Comparison of ENCODE assay signal across 8 cellular contexts in the genomic region with DNA sequence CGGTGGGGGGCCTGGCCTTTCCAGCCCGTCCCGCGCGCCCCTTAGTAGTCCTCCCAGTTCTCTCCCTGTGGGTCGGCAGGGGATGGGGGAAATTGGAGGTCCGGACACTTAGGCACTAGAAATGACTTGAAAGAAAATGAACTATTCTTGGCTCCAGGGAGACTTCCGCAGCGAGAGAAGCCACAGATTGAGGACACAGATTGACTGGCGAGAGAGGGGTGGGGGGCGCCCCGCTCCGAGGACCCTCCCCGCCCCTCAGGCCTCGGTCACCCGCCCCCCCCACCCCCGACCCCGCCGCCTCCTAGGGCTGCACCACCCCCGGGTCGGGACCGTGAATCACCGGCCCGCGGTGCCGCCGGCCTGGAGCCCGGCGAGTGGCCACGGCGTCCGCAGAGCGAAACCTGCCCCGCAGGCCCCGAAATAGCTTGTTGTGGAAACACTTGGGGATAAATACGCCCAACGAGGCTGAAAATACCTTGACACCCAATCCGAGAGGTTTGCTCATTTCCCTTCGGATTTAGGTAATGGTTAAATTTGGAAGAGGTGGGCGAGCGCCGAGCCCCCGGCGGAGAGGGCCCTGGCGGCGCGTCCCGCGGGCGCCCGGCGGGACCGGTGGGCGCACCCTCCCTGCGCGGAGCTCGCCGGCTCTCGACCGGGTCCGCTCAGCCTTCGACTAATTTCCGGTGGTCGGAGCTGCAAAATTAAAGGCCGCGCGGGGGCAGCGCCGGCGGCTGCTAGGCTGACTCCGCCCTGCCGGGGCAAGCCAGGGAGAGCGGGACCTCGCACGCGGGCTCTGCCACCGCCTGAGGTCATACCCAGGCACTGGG. TPM values are rescaled to one million over a fixed set of nuclear protein-coding genes. Genes with fewer than 3 reads are reported as not detected.
A peak's percentile ranks its signal among the peaks of the same experiment; 100 is the strongest.
DNase-seq lines count a peak whose midpoint lies in the region; TF ChIP-seq lines count a peak whose summit lies in the region.

Gene GFI1 (minus strand): TSS at position 675 of the 827 bp plus-strand sequence. CDS start 3,438 bp downstream, outside the sequence.

- no peak within 1 kb of the TSS for H3K9ac ChIP-seq in H9 (ENCODE audit: extremely low read depth, insufficient read length, low read length)

- no peak within 1 kb of the TSS for H3K27ac Mint-ChIP-seq in H9

- peaks cover 0 to 2% (median 0%) of the 10 kb centered on the region in 3 experiments; a peak in 1 of 7 replicates for H3K36me3 Mint-ChIP-seq in H9 (ENCODE audit: insufficient read depth in 1 of 3, low read depth in 3 of 3)

- no peak within 1 kb of the TSS for H2BK5ac ChIP-seq in H9 (ENCODE audit: insufficient read length, low read length)

- no peak within 1 kb of the TSS for H3K14ac ChIP-seq in H9 (ENCODE audit: insufficient read depth, low read length)

- peak within 1 kb of the TSS; percentile 68 to 86 for H3K4me3 Mint-ChIP-seq in H9

- no peak within 1 kb of the TSS for H3K56ac ChIP-seq in H9 (ENCODE audit: insufficient read length, low read depth, low read length)

- H4K20me1 ChIP-seq in H9 (ENCODE audit: control insufficient read depth, insufficient read depth, insufficient read length), result no peaks in the 10 kb centered on the region

- no peak within 1 kb of the TSS for H4K91ac ChIP-seq in H9 (ENCODE audit: insufficient read length, low read depth, low read length)

- no peak within 1 kb of the TSS for H3K27ac ChIP-seq in H9 (ENCODE audit: insufficient read length, low read depth, low read length)

- H3K27me3 ChIP-seq in H9 (ENCODE audit: insufficient read depth, low read length), result peaks cover 64% of the 10 kb centered on the region

- no peak within 1 kb of the TSS for H2BK15ac ChIP-seq in H9 (ENCODE audit: low read depth, low read length)

- H2BK20ac ChIP-seq in H9 (ENCODE audit: low read depth, low read length, poor library complexity, severe bottlenecking), result no peak within 1 kb of the TSS

- peaks cover 36% of the 10 kb centered on the region for H3K23me2 ChIP-seq in H9 (ENCODE audit: insufficient read length, low read depth, low read length, poor library complexity, severe bottlenecking)

- H4K8ac ChIP-seq in H9 (replicated peaks; ENCODE audit: insufficient read length, low read depth, low read length), result no peak within 1 kb of the TSS

- H3K9me3 ChIP-seq in H9 (ENCODE audit: control insufficient read depth, low read depth, low read length), result no peaks in the 10 kb centered on the region

- H2AFZ ChIP-seq in H9 (ENCODE audit: low read length), result no peak within 1 kb of the TSS

- no peak within 1 kb of the TSS for H4K5ac ChIP-seq in H9 (ENCODE audit: insufficient read length, low read depth, low read length)

- H3K27me3 Mint-ChIP-seq in H9 (ENCODE audit: low read depth), result peaks cover 86% of the 10 kb centered on the region

- no peaks in the 10 kb centered on the region for H3K4me1 ChIP-seq in H9 (ENCODE audit: insufficient read depth, low read length)

- peaks cover 0 to 4% of the 10 kb centered on the region in 2 experiments; a peak in 2 of 5 replicates for H3K9me3 Mint-ChIP-seq in H9

- peak within 1 kb of the TSS; percentile 74 for H3K4me2 ChIP-seq in H9 (ENCODE audit: insufficient read depth, insufficient read length, low read length)

- no peaks in the 10 kb centered on the region for H3K79me1 ChIP-seq in H9 (ENCODE audit: insufficient read depth, low read depth, low read length, poor library complexity, severe bottlenecking)

- H3K23ac ChIP-seq in H9 (ENCODE audit: insufficient read length, low read depth, low read length), result no peak within 1 kb of the TSS

- no peak within 1 kb of the TSS for H3T11ph ChIP-seq in H9 (ENCODE audit: low read length)

- no peaks in the 10 kb centered on the region for H3K79me2 ChIP-seq in H9 (ENCODE audit: insufficient read depth, low read length)

- no peak within 1 kb of the TSS for H3K4ac ChIP-seq in H9 (ENCODE audit: low read depth, low read length)

- no peak within 1 kb of the TSS for H3K18ac ChIP-seq in H9 (ENCODE audit: insufficient read length, low read depth, low read length)

- peak; percentile 84 for DNase-seq in GM12865 (ENCODE audit: low read depth)
- DNase-seq in H9, result peak; percentile 75
- DNase-seq in NCI-H1930 (lab: John Stamatoyannopoulos, UW), result peak; percentile 17 to 57
- peak; percentile 84 for DNase-seq in activated T-cell treated with anti-CD3 and anti-CD28 coated beads for 48 hours (ENCODE audit: low read depth)
- peak; percentile 50 for DNase-seq in germinal center (ENCODE audit: low spot score)
- DNase-seq in retina, result peak; percentile 56
- no peak for DNase-seq in A172 (ENCODE audit: low spot score)
- no peak for DNase-seq in C1 segment of cervical spinal cord (lab: John Stamatoyannopoulos, UW)

- H2BK12ac ChIP-seq in H9 (ENCODE audit: insufficient read length, low read depth, low read length), result no peak within 1 kb of the TSS

- H2AK5ac ChIP-seq in H9 (ENCODE audit: insufficient read length, low read length), result no peak within 1 kb of the TSS

- H3K4me3 ChIP-seq in GM12865 (ENCODE audit: low read depth, low read length), result peak within 1 kb of the TSS; percentile 94

- WGBS in H9 (ENCODE audit: extremely low coverage, insufficient read length, low lambda C conversion rate), result no CpG with 5 or more reads among the region's 77 CpGs

- H3K4me1 Mint-ChIP-seq in H9, result peaks cover 23 to 31% of the 10 kb centered on the region in 2 experiments

- TF ChIP-seq CTCF in GM12865 (IDR thresholded peaks at IDR 0.05; ENCODE audit: insufficient read depth, low read depth, low read length, missing control alignments) (peak; percentile 5), H9 (conservative IDR thresholded peaks at IDR 0.05) (peak; percentile 20; the same call in 2 of the 3 replicates)

- no peak within 1 kb of the TSS for H2BK120ac ChIP-seq in H9 (ENCODE audit: low read depth, low read length, poor library complexity, severe bottlenecking)

RNA-seq across cellular contexts. Expression of gene GFI1, which starts in this region (rescaled TPM):
- 0.11 TPM in 1 of 2 replicates, not detected in the other for total RNA-seq in H9 (2021)
- 0.38 and 0.60 TPM in 2 replicates for total RNA-seq in A172 (2014; rRNA removed; shearing (Covaris generic))

Comparison
In these comparisons a context has a peak if more than half of its experiments do, and no peak if none do; other contexts are left out.
1. Peak in DNase-seq and H3K4me2 ChIP-seq in H9; RNA of the gene not detected or under 1 TPM.
2. DNase-seq: peak in GM12865 (single experiment), NCI-H1930 (2 of 2), activated T-cell treated with anti-CD3 and anti-CD28 coated beads for 48 hours (single experiment), germinal center (single experiment) and retina (single experiment); none in A172 (single experiment) and C1 segment of cervical spinal cord (0 of 14).